16 cellular contexts compared by ENCODE assay signal in the genomic region with DNA sequence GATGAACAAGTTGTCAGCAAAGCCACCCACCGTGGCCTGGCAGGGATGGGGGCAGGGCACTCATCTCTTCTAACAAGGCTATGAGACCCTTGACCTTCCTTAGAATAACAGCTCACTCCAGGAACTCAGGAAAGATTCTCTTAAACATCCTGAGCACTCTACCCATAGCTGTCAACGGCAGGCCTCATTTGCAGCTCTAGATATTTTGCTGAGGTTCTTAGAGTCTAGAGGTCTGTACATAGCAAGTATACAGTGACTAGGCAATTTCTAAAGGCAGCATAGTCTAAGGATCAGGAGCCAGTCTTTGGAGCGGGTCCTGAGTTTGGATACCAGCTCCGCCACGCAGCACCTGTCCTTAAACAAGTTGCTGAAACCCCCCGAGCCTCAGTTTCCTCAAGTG. TPM values are rescaled to one million over a fixed set of nuclear protein-coding genes. Genes with fewer than 3 reads are reported as not detected.
DNase-seq lines count a peak whose midpoint lies in the region; ATAC-seq and TF ChIP-seq lines count a peak whose summit lies in the region.
"Had no signal": no experiment of that assay in that cellular context is flagged by ENCODE, and none has a peak within 500 bp of the region (broad histone marks: within the 10 kb centered on the region; RNA-seq: fewer than 3 reads in every experiment).

No MANE protein-coding gene starts in this region.

- TF ChIP-seq CTCF in AG04450 (IDR thresholded peaks at IDR 0.05; ENCODE audit: low read depth, low read length) (no peak), OCI-LY3 (IDR thresholded peaks at IDR 0.05; ENCODE audit: low read depth, low read length) (no peak), fibroblast of lung (conservative IDR thresholded peaks at IDR 0.05 in 1 of 2, IDR thresholded peaks at IDR 0.05 in 1 of 2; ENCODE audit: low read depth in 1 of 2, low read length in 2 of 2) (no peak), osteocyte (IDR thresholded peaks at IDR 0.05) (no peak), foreskin fibroblast (IDR thresholded peaks at IDR 0.05; ENCODE audit: low read depth, low read length) (no peak)

- no peaks in the 10 kb centered on the region for H3K9me3 Mint-ChIP-seq in osteocyte (ENCODE audit: unreplicated experiment)
- H3K9me3 Mint-ChIP-seq: effector memory CD8-positive, alpha-beta T cell had no signal

- H3K79me2 ChIP-seq in OCI-LY3 (ENCODE audit: low read length) (peaks cover 76% of the 10 kb centered on the region), fibroblast of lung (ENCODE audit: control insufficient read depth, insufficient read depth, low read length) (peaks cover 81% of the 10 kb centered on the region)

- peak overlapping the region; percentile 99 for H3K4me2 ChIP-seq in OCI-LY3 (ENCODE audit: low read length)
- H3K4me2 ChIP-seq in fibroblast of lung (ENCODE audit: extremely low read depth, insufficient read depth, low read length): no peak overlapping the region

- H3K9ac ChIP-seq in OCI-LY3 (ENCODE audit: low read length) (peak overlapping the region; percentile 76), fibroblast of lung (ENCODE audit: insufficient read depth, low read length) (no peak overlapping the region)

- no peak overlapping the region for H3K4me3 Mint-ChIP-seq in osteocyte (ENCODE audit: unreplicated experiment)
- H3K4me3 Mint-ChIP-seq: activated naive CD8-positive, alpha-beta T cell had no signal

- H3K4me3 ChIP-seq in AG04450 (ENCODE audit: low read depth, low read length) (no peak overlapping the region), OCI-LY3 (ENCODE audit: low read length) (peak overlapping the region; percentile 74; the same call in 1 of the 2 replicates), fibroblast of lung (replicated peaks in 1 of 4; ENCODE audit: control extremely low read depth in 1 of 4, insufficient read depth in 1 of 4, low read depth in 3 of 4, low read length in 4 of 4) (no peak overlapping the region), foreskin fibroblast (ENCODE audit: low read depth in 1 of 2, low read length in 2 of 2) (no peak overlapping the region)
- H3K4me3 ChIP-seq: psoas muscle had no signal

- POLR2A ChIA-PET in AG04450 (lab: Yijun Ruan, JAX): interaction anchor here (0.6 to 0.7 kb wide), 2 partner anchors 9 to 12 kb away, joined by 3 to 6 read pairs; partner anchors contain the start of gene TRERF1

- H3K27me3 Mint-ChIP-seq in osteocyte (ENCODE audit: unreplicated experiment): no peaks in the 10 kb centered on the region
- H3K27me3 Mint-ChIP-seq: activated naive CD8-positive, alpha-beta T cell; effector memory CD8-positive, alpha-beta T cell had no signal

- peaks cover 4% of the 10 kb centered on the region for H3K36me3 Mint-ChIP-seq in osteocyte (ENCODE audit: unreplicated experiment)

- no peaks in the 10 kb centered on the region for H3K9me3 ChIP-seq in AG04450 (ENCODE audit: control insufficient read depth, insufficient read depth, low read length)
- no peaks in the 10 kb centered on the region for H3K9me3 ChIP-seq in OCI-LY3 (ENCODE audit: insufficient read depth, low read length)
- H3K9me3 ChIP-seq in fibroblast of lung (ENCODE audit: control insufficient read depth, insufficient read depth, low read depth, low read length): no peaks in the 10 kb centered on the region
- H3K9me3 ChIP-seq: psoas muscle, thoracic aorta had no signal

- CTCF ChIA-PET in AG04450 (lab: Charles Lee): interaction anchor here (5.8 kb wide), 1 partner anchor 108 kb away, joined by 37 read pairs; no protein-coding TSS in a partner anchor

- H3K27ac ChIP-seq in AG04450 (ENCODE audit: low read depth, low read length) (peak overlapping the region; percentile 70), OCI-LY3 (ENCODE audit: low read length) (peak overlapping the region; percentile 95), fibroblast of lung (ENCODE audit: insufficient read depth, low read length) (peak overlapping the region; percentile 10)
- H3K27ac ChIP-seq: psoas muscle had no signal

- H3K27me3 ChIP-seq in AG04450 (ENCODE audit: control insufficient read depth, insufficient read depth, low read length) (no peaks in the 10 kb centered on the region), OCI-LY3 (ENCODE audit: low read depth, low read length) (no peaks in the 10 kb centered on the region), fibroblast of lung (ENCODE audit: control insufficient read depth, insufficient read depth, low read length) (no peaks in the 10 kb centered on the region)

- peaks cover 14% of the 10 kb centered on the region; the same call in 1 of the 2 replicates for H4K20me1 ChIP-seq in OCI-LY3 (ENCODE audit: insufficient read depth, low read length)
- H4K20me1 ChIP-seq in fibroblast of lung (ENCODE audit: control insufficient read depth, extremely low read depth, insufficient read depth, low read length): no peaks in the 10 kb centered on the region

- peaks cover 39% of the 10 kb centered on the region for H3K4me1 Mint-ChIP-seq in osteocyte (ENCODE audit: unreplicated experiment)

- H3K27ac Mint-ChIP-seq in osteocyte (ENCODE audit: unreplicated experiment): peak overlapping the region; percentile 88

- no peak for DNase-seq in AG04450 (ENCODE audit: low read depth, low spot score)
- peak in 1 of 2 donors; percentile 19 for DNase-seq in fibroblast of lung (ENCODE audit: low read depth in 2 of 2)
- peak; percentile 42 for DNase-seq in osteocyte (ENCODE audit: extremely low spot score, unreplicated experiment)
- no peak for DNase-seq in NCI-H146 treated with DMSO at 0.1 percent for 48 hours (lab: John Stamatoyannopoulos, UW; ENCODE audit: unreplicated experiment)
- no peak for DNase-seq in foreskin fibroblast
- DNase-seq in activated effector memory CD4-positive, alpha-beta T cell treated with Interleukin-2 at 50 U/mL for 16 hours: no peak
- DNase-seq: activated CD4-positive, alpha-beta T cell treated with anti-CD3 and anti-CD28 coated beads for 1 hour; effector memory CD8-positive, alpha-beta T cell; NCI-H2081; NCI-H69; psoas muscle; T-helper 2 cell had no signal

- H3K4me1 ChIP-seq in OCI-LY3 (ENCODE audit: low read length): peaks cover 61% of the 10 kb centered on the region
- peaks cover 24% of the 10 kb centered on the region for H3K4me1 ChIP-seq in fibroblast of lung (ENCODE audit: control insufficient read depth, extremely low read depth, insufficient read depth, low read length)

- H2AFZ ChIP-seq in OCI-LY3 (ENCODE audit: low read depth, low read length): no peak overlapping the region
- H2AFZ ChIP-seq in fibroblast of lung (ENCODE audit: low read length): no peak overlapping the region

- peaks cover 22% of the 10 kb centered on the region for H3K36me3 ChIP-seq in OCI-LY3 (replicated peaks; ENCODE audit: low read depth, low read length)
- no peaks in the 10 kb centered on the region for H3K36me3 ChIP-seq in fibroblast of lung (ENCODE audit: control insufficient read depth, insufficient read depth, low read length)
- H3K36me3 ChIP-seq: thoracic aorta had no signal

- no peak for ATAC-seq in HG03457 (IDR thresholded peaks at IDR 0.05; ENCODE audit: unreplicated experiment)
- ATAC-seq: effector memory CD8-positive, alpha-beta T cell; psoas muscle had no signal

RNA-seq across cellular contexts. Expression of gene TRERF1, which starts 11.7 kb away (rescaled TPM):
- 7.3 and 9.0 TPM in 2 replicates for polyA plus RNA-seq in AG04450 (2011; rRNA removed)
- 15.2 and 16.8 TPM in 2 replicates for polyA minus RNA-seq in AG04450 (2011; rRNA and poly(A)+ RNA removed)
- 4.1 and 8.3 TPM in 2 replicates for total RNA-seq in fibroblast of lung
- polyA plus RNA-seq in fibroblast of lung: 6.3 and 8.1 TPM in 2 replicates
- polyA plus RNA-seq in fibroblast of lung (2012): 9.2 and 9.6 TPM in 2 replicates
- 19.2 and 33.8 TPM in 2 replicates for polyA minus RNA-seq in fibroblast of lung (ENCODE audit: low replicate concordance)
- total RNA-seq in osteocyte: 6.4 and 6.5 TPM in 2 replicates

Comparison
In these comparisons a context has a peak if more than half of its experiments do, and no peak if none do; other contexts are left out.
1. H3K27ac ChIP-seq: peak in every context shown above with its lines; median percentile 95 in OCI-LY3; 70 in AG04450; 10 in fibroblast of lung.